In the genomic region with DNA sequence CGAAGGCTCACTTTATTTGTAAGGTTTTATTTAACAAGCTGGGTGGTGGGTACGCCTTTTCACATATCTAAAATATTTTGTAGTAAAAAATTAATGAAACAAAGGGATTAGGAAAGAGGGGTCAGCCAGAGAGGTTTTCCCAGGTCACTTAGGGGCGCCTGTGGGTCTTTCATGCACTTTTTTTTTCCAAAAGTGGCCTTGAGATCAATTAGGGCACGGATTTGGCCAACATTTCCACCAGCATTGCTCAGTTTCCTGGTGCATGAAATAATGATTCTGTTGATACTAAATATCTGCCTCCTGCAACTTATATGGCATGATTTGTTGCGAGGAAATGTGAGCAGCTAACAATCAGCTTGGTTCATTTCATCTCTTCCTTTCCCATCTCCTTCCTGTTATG, we compare ENCODE assay signal across 32 cellular contexts.
"Had no signal": no experiment of that assay in that cellular context is flagged by ENCODE, and none has a peak within 500 bp of the region (broad histone marks: within the 10 kb centered on the region; RNA-seq: fewer than 3 reads in every experiment).

No MANE protein-coding gene starts in this region.

- H3K27ac ChIP-seq: adrenal gland, body of pancreas, brain microvascular endothelial cell, breast epithelium, VCaP had no signal

- H3K27me3 ChIP-seq: adrenal gland, body of pancreas, brain microvascular endothelial cell, breast epithelium had no signal

- H3K36me3 ChIP-seq: adrenal gland, brain microvascular endothelial cell, breast epithelium had no signal

- ATAC-seq: activated CD8-positive, alpha-beta T cell treated with anti-CD3 and anti-CD28 coated beads for 36 hours; activated naive CD4-positive, alpha-beta T cell treated with anti-CD3 and anti-CD28 coated beads, Interleukin-2, amount 50 U/mL, for 72 hours; activated T-cell treated with anti-CD3 and anti-CD28 coated beads, Interleukin-2, amount 50 U/mL, for 4 hours; activated T-cell treated with anti-CD3 and anti-CD28 coated beads, Interleukin-2, amount 50 U/mL, for 72 hours; activated T-helper 17 cell treated with anti-CD3 and anti-CD28 coated beads, Interleukin-2, amount 50 U/mL, for 72 hours; body of pancreas had no signal

- H3K9me3 ChIP-seq: adrenal gland, body of pancreas, breast epithelium had no signal

- DNase-seq: activated B cell treated with CpG ODN at 0.5 μM for 24 hours; activated CD4-positive, alpha-beta memory T cell treated with anti-CD3 and anti-CD28 coated beads for 36 hours; activated CD4-positive, alpha-beta T cell treated with anti-CD3 and anti-CD28 coated beads for 4 hours; activated CD4-positive, alpha-beta T cell treated with anti-CD3 and anti-CD28 coated beads, Interleukin-2, amount 10 ng/mL, durations not matched to agents 24 days and 14 days; activated CD4-positive, alpha-beta T cell treated with anti-CD3 and anti-CD28 coated beads, Interleukin-2, amount 50 U/mL, for 1 hour; activated CD4-positive, alpha-beta T cell treated with anti-CD3 and anti-CD28 coated beads, Interleukin-2, amount 50 U/mL, for 4 hours; activated CD4-positive, CD25-positive, alpha-beta regulatory T cell treated with anti-CD3 and anti-CD28 coated beads, Interleukin-2, amount 50 U/mL, for 72 hours; activated CD8-positive, alpha-beta memory T cell treated with anti-CD3 and anti-CD28 coated beads, Interleukin-2, amount 50 U/mL, for 4 hours; activated CD8-positive, alpha-beta T cell treated with anti-CD3 and anti-CD28 coated beads for 36 hours; activated effector memory CD4-positive, alpha-beta T cell treated with anti-CD3 and anti-CD28 coated beads, Interleukin-2, amount 50 U/mL, for 16 hours; activated gamma-delta T cell treated with Interleukin-2 at 50 U/mL for 16 hours; activated naive CD4-positive, alpha-beta T cell; activated naive CD4-positive, alpha-beta T cell treated with anti-CD3 and anti-CD28 coated beads for 36 hours; activated naive CD4-positive, alpha-beta T cell treated with anti-CD3 and anti-CD28 coated beads, Interleukin-2, amount 50 U/mL, for 16 hours; activated naive CD8-positive, alpha-beta T cell treated with anti-CD3 and anti-CD28 coated beads for 36 hours; activated T-cell treated with anti-CD3 and anti-CD28 coated beads for 4 hours; activated T-cell treated with anti-CD3 and anti-CD28 coated beads, Interleukin-2, amount 50 U/mL, for 1 hour; activated T-cell treated with anti-CD3 and anti-CD28 coated beads, Interleukin-2, amount 50 U/mL, for 4 hours; activated T-cell treated with anti-CD3 and anti-CD28 coated beads, Interleukin-2, amount 50 U/mL, for 72 hours; adrenal gland; amniotic stem cell; aorta; body of pancreas; brain microvascular endothelial cell; SW 1271; T-helper 1 cell; T-helper 2 cell; T-helper 9 cell had no signal

- H3K4me3 ChIP-seq: adrenal gland, body of pancreas, breast epithelium had no signal
